In genomic region chr16:15539197-15539596, GRCh38 we compare ENCODE assay signal across 18 cellular contexts.
DNase-seq lines count a peak whose midpoint lies in the region; ATAC-seq and TF ChIP-seq lines count a peak whose summit lies in the region.
"Had no signal": no experiment of that assay in that cellular context is flagged by ENCODE, and none has a peak within 500 bp of the region (broad histone marks: within the 10 kb centered on the region; RNA-seq: fewer than 3 reads in every experiment).

No MANE protein-coding gene starts in this region.

- H4K20me1 ChIP-seq in neural progenitor cell (ENCODE audit: low read depth), result no peaks in the 10 kb centered on the region
- H4K20me1 ChIP-seq: BLaER1 had no signal

- no peaks in the 10 kb centered on the region for H3K9me3 ChIP-seq in neural progenitor cell (ENCODE audit: low read depth)

- TF ChIP-seq CTCF in WTC11 (IDR thresholded peaks at IDR 0.05) (no peak), neural progenitor cell (IDR thresholded peaks at IDR 0.05) (no peak)

- H2AFZ ChIP-seq in neural progenitor cell (replicated peaks), result no peak overlapping the region

- H3K27ac Mint-ChIP-seq in WTC11, result no peak overlapping the region
- no peak overlapping the region for H3K27ac Mint-ChIP-seq in neural progenitor cell
- H3K27ac Mint-ChIP-seq: activated T-helper 17 cell treated with anti-CD3 and anti-CD28 coated beads, Interleukin-2, amount 50 U/mL, for 72 hours had no signal

- H3K36me3 ChIP-seq in neural progenitor cell, result no peaks in the 10 kb centered on the region
- H3K36me3 ChIP-seq: BLaER1 had no signal

- H3K4me3 Mint-ChIP-seq in WTC11 (no peak overlapping the region), neural progenitor cell (no peak overlapping the region)
- H3K4me3 Mint-ChIP-seq: activated T-helper 17 cell treated with anti-CD3 and anti-CD28 coated beads, Interleukin-2, amount 50 U/mL, for 72 hours had no signal

- H3K4me2 ChIP-seq in neural progenitor cell, result no peak overlapping the region
- H3K4me2 ChIP-seq: BLaER1 had no signal

- H3K36me3 Mint-ChIP-seq in WTC11, result peaks cover 17% of the 10 kb centered on the region
- H3K36me3 Mint-ChIP-seq in neural progenitor cell, result peaks cover 7% of the 10 kb centered on the region

- H3K27me3 ChIP-seq in neural progenitor cell, result no peaks in the 10 kb centered on the region
- H3K27me3 ChIP-seq: BLaER1, heart right ventricle had no signal

- H3K4me1 Mint-ChIP-seq in WTC11 (peaks cover 22% of the 10 kb centered on the region), neural progenitor cell (peaks cover 25% of the 10 kb centered on the region)

- CTCF ChIA-PET in WTC11 (lab: Charles Lee), result interaction anchor here (0.6 to 2.1 kb wide), 3 partner anchors 9 to 28 kb away, joined by 3 to 19 read pairs (median 7); no protein-coding TSS in a partner anchor

- no peaks in the 10 kb centered on the region for H3K79me2 ChIP-seq in neural progenitor cell (ENCODE audit: low read depth)

- peak; percentile 56 for ATAC-seq in WTC11
- ATAC-seq: activated T-helper 17 cell treated with anti-CD3 and anti-CD28 coated beads, Interleukin-2, amount 50 U/mL, for 72 hours; heart right ventricle had no signal

- no peak overlapping the region for H3K27ac ChIP-seq in neural progenitor cell
- H3K27ac ChIP-seq: 22Rv1, BLaER1, heart right ventricle had no signal

- POLR2A ChIA-PET in WTC11 (lab: Charles Lee), result no interaction called here

- H3K4me3 ChIP-seq in neural progenitor cell, result no peak overlapping the region
- H3K4me3 ChIP-seq: BLaER1, heart right ventricle had no signal

- no peaks in the 10 kb centered on the region for H3F3A ChIP-seq in neural progenitor cell (ENCODE audit: low read depth)

- DNase-seq in NCI-H1694 (lab: John Stamatoyannopoulos, UW) (peak; percentile 14), NCI-H1694 treated with DMSO at 0.1 percent for 48 hours (lab: John Stamatoyannopoulos, UW) (no peak), NCI-H2227 treated with DMSO at 0.1 percent for 48 hours (lab: John Stamatoyannopoulos, UW) (peak; percentile 39), WTC11 (ENCODE audit: low spot score) (peak; percentile 81), neural progenitor cell (ENCODE audit: low spot score) (peak; percentile 55), T1000 (lab: John Stamatoyannopoulos, UW) (no peak), NCI-H2081 treated with DMSO at 0.1 percent for 48 hours (lab: John Stamatoyannopoulos, UW) (no peak), epidermal melanocyte (ENCODE audit: insufficient read length, low spot score) (no peak)
- DNase-seq: DMS153; heart right ventricle; kidney; mesenchymal stem cell; NCI-H1930; SHP77; stimulated activated CD4-positive, alpha-beta T cell treated with anti-CD3 and anti-CD28 coated beads, Interleukin-12 subunit alpha, Interleukin-12 subunit beta, amount 100 ng/mL, for 4 hours had no signal

- H3K9me3 Mint-ChIP-seq in WTC11 (peaks cover 20% of the 10 kb centered on the region), neural progenitor cell (peaks cover 19% of the 10 kb centered on the region)
- H3K9me3 Mint-ChIP-seq: activated T-helper 17 cell treated with anti-CD3 and anti-CD28 coated beads, Interleukin-2, amount 50 U/mL, for 72 hours had no signal

- H3K4me1 ChIP-seq in neural progenitor cell, result no peaks in the 10 kb centered on the region
- H3K4me1 ChIP-seq: heart right ventricle had no signal

- H3K27me3 Mint-ChIP-seq in WTC11 (ENCODE audit: low read depth) (no peaks in the 10 kb centered on the region), neural progenitor cell (ENCODE audit: insufficient read depth, low read depth) (no peaks in the 10 kb centered on the region)
- H3K27me3 Mint-ChIP-seq: activated T-helper 17 cell treated with anti-CD3 and anti-CD28 coated beads, Interleukin-2, amount 50 U/mL, for 72 hours had no signal

- no peak overlapping the region for H3K9ac ChIP-seq in neural progenitor cell
- H3K9ac ChIP-seq: BLaER1 had no signal

TF ChIP-seq in WTC11, 78 proteins besides CTCF, POLR2A, EP300 and RAD21 (continues in another document):
- TF ChIP-seq CREB1 (CRISPR knock-in tag; IDR thresholded peaks at IDR 0.05), result no peak
- TF ChIP-seq GTF2I (CRISPR knock-in tag; conservative IDR thresholded peaks at IDR 0.05), result no peak
- no peak for TF ChIP-seq ESRRA (CRISPR knock-in tag; IDR thresholded peaks at IDR 0.05; ENCODE audit: borderline replicate concordance)
- TF ChIP-seq, protein P1, sequence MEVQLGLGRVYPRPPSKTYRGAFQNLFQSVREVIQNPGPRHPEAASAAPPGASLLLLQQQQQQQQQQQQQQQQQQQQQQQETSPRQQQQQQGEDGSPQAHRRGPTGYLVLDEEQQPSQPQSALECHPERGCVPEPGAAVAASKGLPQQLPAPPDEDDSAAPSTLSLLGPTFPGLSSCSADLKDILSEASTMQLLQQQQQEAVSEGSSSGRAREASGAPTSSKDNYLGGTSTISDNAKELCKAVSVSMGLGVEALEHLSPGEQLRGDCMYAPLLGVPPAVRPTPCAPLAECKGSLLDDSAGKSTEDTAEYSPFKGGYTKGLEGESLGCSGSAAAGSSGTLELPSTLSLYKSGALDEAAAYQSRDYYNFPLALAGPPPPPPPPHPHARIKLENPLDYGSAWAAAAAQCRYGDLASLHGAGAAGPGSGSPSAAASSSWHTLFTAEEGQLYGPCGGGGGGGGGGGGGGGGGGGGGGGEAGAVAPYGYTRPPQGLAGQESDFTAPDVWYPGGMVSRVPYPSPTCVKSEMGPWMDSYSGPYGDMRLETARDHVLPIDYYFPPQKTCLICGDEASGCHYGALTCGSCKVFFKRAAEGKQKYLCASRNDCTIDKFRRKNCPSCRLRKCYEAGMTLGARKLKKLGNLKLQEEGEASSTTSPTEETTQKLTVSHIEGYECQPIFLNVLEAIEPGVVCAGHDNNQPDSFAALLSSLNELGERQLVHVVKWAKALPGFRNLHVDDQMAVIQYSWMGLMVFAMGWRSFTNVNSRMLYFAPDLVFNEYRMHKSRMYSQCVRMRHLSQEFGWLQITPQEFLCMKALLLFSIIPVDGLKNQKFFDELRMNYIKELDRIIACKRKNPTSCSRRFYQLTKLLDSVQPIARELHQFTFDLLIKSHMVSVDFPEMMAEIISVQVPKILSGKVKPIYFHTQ (CRISPR knock-in tag; IDR thresholded peaks at IDR 0.05), result no peak
- TF ChIP-seq ZBTB21 (CRISPR knock-in tag; IDR thresholded peaks at IDR 0.05; ENCODE audit: borderline replicate concordance), result no peak
- TF ChIP-seq, protein P2, sequence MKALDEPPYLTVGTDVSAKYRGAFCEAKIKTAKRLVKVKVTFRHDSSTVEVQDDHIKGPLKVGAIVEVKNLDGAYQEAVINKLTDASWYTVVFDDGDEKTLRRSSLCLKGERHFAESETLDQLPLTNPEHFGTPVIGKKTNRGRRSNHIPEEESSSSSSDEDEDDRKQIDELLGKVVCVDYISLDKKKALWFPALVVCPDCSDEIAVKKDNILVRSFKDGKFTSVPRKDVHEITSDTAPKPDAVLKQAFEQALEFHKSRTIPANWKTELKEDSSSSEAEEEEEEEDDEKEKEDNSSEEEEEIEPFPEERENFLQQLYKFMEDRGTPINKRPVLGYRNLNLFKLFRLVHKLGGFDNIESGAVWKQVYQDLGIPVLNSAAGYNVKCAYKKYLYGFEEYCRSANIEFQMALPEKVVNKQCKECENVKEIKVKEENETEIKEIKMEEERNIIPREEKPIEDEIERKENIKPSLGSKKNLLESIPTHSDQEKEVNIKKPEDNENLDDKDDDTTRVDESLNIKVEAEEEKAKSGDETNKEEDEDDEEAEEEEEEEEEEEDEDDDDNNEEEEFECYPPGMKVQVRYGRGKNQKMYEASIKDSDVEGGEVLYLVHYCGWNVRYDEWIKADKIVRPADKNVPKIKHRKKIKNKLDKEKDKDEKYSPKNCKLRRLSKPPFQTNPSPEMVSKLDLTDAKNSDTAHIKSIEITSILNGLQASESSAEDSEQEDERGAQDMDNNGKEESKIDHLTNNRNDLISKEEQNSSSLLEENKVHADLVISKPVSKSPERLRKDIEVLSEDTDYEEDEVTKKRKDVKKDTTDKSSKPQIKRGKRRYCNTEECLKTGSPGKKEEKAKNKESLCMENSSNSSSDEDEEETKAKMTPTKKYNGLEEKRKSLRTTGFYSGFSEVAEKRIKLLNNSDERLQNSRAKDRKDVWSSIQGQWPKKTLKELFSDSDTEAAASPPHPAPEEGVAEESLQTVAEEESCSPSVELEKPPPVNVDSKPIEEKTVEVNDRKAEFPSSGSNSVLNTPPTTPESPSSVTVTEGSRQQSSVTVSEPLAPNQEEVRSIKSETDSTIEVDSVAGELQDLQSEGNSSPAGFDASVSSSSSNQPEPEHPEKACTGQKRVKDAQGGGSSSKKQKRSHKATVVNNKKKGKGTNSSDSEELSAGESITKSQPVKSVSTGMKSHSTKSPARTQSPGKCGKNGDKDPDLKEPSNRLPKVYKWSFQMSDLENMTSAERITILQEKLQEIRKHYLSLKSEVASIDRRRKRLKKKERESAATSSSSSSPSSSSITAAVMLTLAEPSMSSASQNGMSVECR (CRISPR knock-in tag; IDR thresholded peaks at IDR 0.05; ENCODE audit: borderline replicate concordance), result no peak
- TF ChIP-seq OVOL2 (CRISPR knock-in tag; IDR thresholded peaks at IDR 0.05; ENCODE audit: borderline replicate concordance), result no peak
- no peak for TF ChIP-seq SMAD4 (CRISPR knock-in tag; IDR thresholded peaks at IDR 0.05)
- TF ChIP-seq ELF4 (CRISPR knock-in tag; IDR thresholded peaks at IDR 0.05; ENCODE audit: low read depth), result no peak
- TF ChIP-seq, protein P3, sequence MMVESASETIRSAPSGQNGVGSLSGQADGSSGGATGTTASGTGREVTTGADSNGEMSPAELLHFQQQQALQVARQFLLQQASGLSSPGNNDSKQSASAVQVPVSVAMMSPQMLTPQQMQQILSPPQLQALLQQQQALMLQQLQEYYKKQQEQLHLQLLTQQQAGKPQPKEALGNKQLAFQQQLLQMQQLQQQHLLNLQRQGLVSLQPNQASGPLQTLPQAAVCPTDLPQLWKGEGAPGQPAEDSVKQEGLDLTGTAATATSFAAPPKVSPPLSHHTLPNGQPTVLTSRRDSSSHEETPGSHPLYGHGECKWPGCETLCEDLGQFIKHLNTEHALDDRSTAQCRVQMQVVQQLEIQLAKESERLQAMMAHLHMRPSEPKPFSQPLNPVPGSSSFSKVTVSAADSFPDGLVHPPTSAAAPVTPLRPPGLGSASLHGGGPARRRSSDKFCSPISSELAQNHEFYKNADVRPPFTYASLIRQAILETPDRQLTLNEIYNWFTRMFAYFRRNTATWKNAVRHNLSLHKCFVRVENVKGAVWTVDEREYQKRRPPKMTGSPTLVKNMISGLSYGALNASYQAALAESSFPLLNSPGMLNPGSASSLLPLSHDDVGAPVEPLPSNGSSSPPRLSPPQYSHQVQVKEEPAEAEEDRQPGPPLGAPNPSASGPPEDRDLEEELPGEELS (CRISPR knock-in tag; IDR thresholded peaks at IDR 0.05), result no peak

Comparison
In these comparisons a context has a peak if more than half of its experiments do, and no peak if none do; other contexts are left out.
1. DNase-seq: peak in NCI-H1694 (single experiment), NCI-H2227 treated with DMSO at 0.1 percent for 48 hours (single experiment), WTC11 (single experiment) and neural progenitor cell (single experiment); none in NCI-H1694 treated with DMSO at 0.1 percent for 48 hours (single experiment), T1000 (single experiment), NCI-H2081 treated with DMSO at 0.1 percent for 48 hours (single experiment) and epidermal melanocyte (single experiment).